ENCODE assay signal across 10 cellular contexts in genomic region chr1:88801575-88802208, GRCh38.
DNase-seq lines count a peak whose midpoint lies in the region; FAIRE-seq and TF ChIP-seq lines count a peak whose summit lies in the region.
"Had no signal": no experiment of that assay in that cellular context is flagged by ENCODE, and none has a peak within 500 bp of the region (broad histone marks: within the 10 kb centered on the region; RNA-seq: fewer than 3 reads in every experiment).

No MANE protein-coding gene starts in this region.

- peaks cover 14 to 82% (median 69%) of the 10 kb centered on the region in 4 donors for H3K36me3 ChIP-seq in stomach

- peak; percentile 79 for FAIRE-seq in GM19239 (lab: Jason Lieb, UNC)
- FAIRE-seq in RCC 7860 (lab: Jason Lieb, UNC) = no peak

- 97 to 99% (median 97%) methylated on average over 9 of the region's 9 CpGs for WGBS in stomach, 5 donors

- TF ChIP-seq CTCF in AG10803 (conservative IDR thresholded peaks at IDR 0.05; ENCODE audit: low read length) = no peak
- no peak for TF ChIP-seq CTCF in fibroblast of mammary gland (conservative IDR thresholded peaks at IDR 0.05; ENCODE audit: control insufficient read depth, insufficient read depth, low read depth, low read length)
- no peak for TF ChIP-seq CTCF in stomach (IDR thresholded peaks at IDR 0.05)
- no peak for TF ChIP-seq CTCF in GM10266 (IDR thresholded peaks at IDR 0.05; ENCODE audit: control insufficient read depth, insufficient read depth, low read depth, missing control alignments)
- no peak for TF ChIP-seq CTCF in GM10248 (IDR thresholded peaks at IDR 0.05; ENCODE audit: control extremely low read depth, extremely low read depth, low read depth, missing control alignments)

- no peaks in the 10 kb centered on the region for H3K4me1 ChIP-seq in stomach

- POLR2A ChIA-PET in GM10248 (lab: Yijun Ruan, JAX) = no interaction called here

- H3K9me3 ChIP-seq in stomach = no peaks in the 10 kb centered on the region
- H3K9me3 ChIP-seq: mucosa of descending colon had no signal

- DNase-seq in AG10803 (ENCODE audit: low read depth) = peak; percentile 29
- DNase-seq in GM19239 (ENCODE audit: insufficient read length, low spot score) = no peak
- peak; percentile 40 for DNase-seq in RCC 7860 (ENCODE audit: low spot score)
- peak; percentile 59 for DNase-seq in fibroblast of mammary gland (ENCODE audit: low read depth)
- no peak for DNase-seq in stomach
- no peak for DNase-seq in activated effector memory CD4-positive, alpha-beta T cell treated with anti-CD3 and anti-CD28 coated beads, Interleukin-2, amount 50 U/mL, for 16 hours
- no peak for DNase-seq in GM10266 (ENCODE audit: extremely low spot score)
- no peak for DNase-seq in GM10248 (ENCODE audit: extremely low spot score)
- DNase-seq: activated CD8-positive, alpha-beta memory T cell treated with anti-CD3 and anti-CD28 coated beads, Interleukin-2, amount 50 U/mL, for 48 hours; mucosa of descending colon had no signal

- no peak for TF ChIP-seq EP300 in stomach (IDR thresholded peaks at IDR 0.05)

- H3K4me3 ChIP-seq in AG10803 (ENCODE audit: low read length) (no peak overlapping the region), fibroblast of mammary gland (ENCODE audit: control insufficient read depth, low read depth, low read length) (no peak overlapping the region), stomach (no peak overlapping the region)
- H3K4me3 ChIP-seq: mucosa of descending colon had no signal

- intact Hi-C loops in stomach (cut with DNase I; ENCODE audit: low total_unique reads) = no loop called here

- H3K27ac ChIP-seq in stomach = no peak overlapping the region

- H3K27me3 ChIP-seq in stomach = no peaks in the 10 kb centered on the region

- no peak for TF ChIP-seq POLR2A in stomach (IDR thresholded peaks at IDR 0.05)

- CTCF ChIA-PET in GM10248 (lab: Yijun Ruan, JAX) = no interaction called here

Comparison
In these comparisons a context has a peak if more than half of its experiments do, and no peak if none do; other contexts are left out.
1. DNase-seq: peak in AG10803 (single experiment), RCC 7860 (single experiment) and fibroblast of mammary gland (single experiment); none in GM19239 (single experiment), stomach (single experiment), activated effector memory CD4-positive, alpha-beta T cell treated with anti-CD3 and anti-CD28 coated beads, Interleukin-2, amount 50 U/mL, for 16 hours (single experiment), GM10266 (single experiment) and GM10248 (single experiment).